10 cellular contexts compared by ENCODE assay signal in genomic region chr3:31106912-31107311, GRCh38.
A peak's percentile ranks its signal among the peaks of the same experiment; 100 is the strongest.
DNase-seq lines count a peak whose midpoint lies in the region; ATAC-seq and TF ChIP-seq lines count a peak whose summit lies in the region.
"Had no signal": no experiment of that assay in that cellular context is flagged by ENCODE, and none has a peak within 500 bp of the region (broad histone marks: within the 10 kb centered on the region; RNA-seq: fewer than 3 reads in every experiment).

No MANE protein-coding gene starts in this region.

- ATAC-seq in DND-41 (ENCODE audit: insufficient read depth, low read depth) (peak; percentile 44), GM19043 (IDR thresholded peaks at IDR 0.05; ENCODE audit: low read depth, unreplicated experiment) (peak; percentile 96), HG02840 (IDR thresholded peaks at IDR 0.05; ENCODE audit: low FRiP score, unreplicated experiment) (peak; percentile 55), natural killer cell (no peak), left cardiac atrium (no peak)

- TF ChIP-seq CTCF in DND-41 (IDR thresholded peaks at IDR 0.05; ENCODE audit: borderline replicate concordance, extremely low read depth, low read length, poor library complexity, severe bottlenecking) (no peak), natural killer cell (IDR thresholded peaks at IDR 0.05) (no peak)

- no peak overlapping the region for H3K27ac ChIP-seq in DND-41 (ENCODE audit: low read length)
- H3K27ac ChIP-seq: colonic mucosa had no signal

- H4K20me1 ChIP-seq in DND-41 (ENCODE audit: insufficient read depth, low read length), result no peaks in the 10 kb centered on the region

- no peaks in the 10 kb centered on the region for H3K79me2 ChIP-seq in DND-41 (ENCODE audit: insufficient read depth, low read length)

- no peak overlapping the region for H3K9ac ChIP-seq in DND-41 (ENCODE audit: low read depth, low read length)

- H3K36me3 Mint-ChIP-seq in natural killer cell, result no peaks in the 10 kb centered on the region

- H3K9me3 Mint-ChIP-seq in natural killer cell, result no peaks in the 10 kb centered on the region

- peaks cover 11% of the 10 kb centered on the region for H3K4me1 ChIP-seq in DND-41 (ENCODE audit: insufficient read depth, low read length)
- H3K4me1 ChIP-seq: colonic mucosa had no signal

- H3K4me3 ChIP-seq in DND-41 (ENCODE audit: low read depth in 1 of 2, low read length in 2 of 2), result no peak overlapping the region
- H3K4me3 ChIP-seq: colonic mucosa had no signal

- H3K4me2 ChIP-seq in DND-41 (ENCODE audit: insufficient read depth, low read length), result no peak overlapping the region

- no peak overlapping the region for H3K27ac Mint-ChIP-seq in natural killer cell

- no peaks in the 10 kb centered on the region for H3K27me3 Mint-ChIP-seq in natural killer cell (ENCODE audit: low read depth in 2 of 2)

- H3K36me3 ChIP-seq in DND-41 (ENCODE audit: insufficient read depth, low read length), result no peaks in the 10 kb centered on the region
- H3K36me3 ChIP-seq: colonic mucosa had no signal

- H3K4me1 Mint-ChIP-seq in natural killer cell, result no peaks in the 10 kb centered on the region
- H3K4me1 Mint-ChIP-seq: neural crest cell had no signal

- no peak overlapping the region for H2AFZ ChIP-seq in DND-41 (ENCODE audit: low read depth, low read length)

- H3K9me3 ChIP-seq in DND-41 (ENCODE audit: insufficient read depth, low read length, severe bottlenecking), result no peaks in the 10 kb centered on the region
- H3K9me3 ChIP-seq: colonic mucosa had no signal

- no peaks in the 10 kb centered on the region for H3K27me3 ChIP-seq in DND-41 (ENCODE audit: insufficient read depth, low read length, poor library complexity)
- H3K27me3 ChIP-seq: colonic mucosa had no signal

- intact Hi-C loops in natural killer cell (cut with micrococcal nuclease), result no loop called here
- intact Hi-C loops in left cardiac atrium (cut with DNase I), result no loop called here

- DNase-seq in DND-41 (no peak), NCI-H69 (lab: John Stamatoyannopoulos, UW) (peak; percentile 23), NCI-H226 (no peak), natural killer cell (no peak), NCI-H2171 (lab: John Stamatoyannopoulos, UW) (no peak), left cardiac atrium (no peak)
- DNase-seq: colonic mucosa had no signal

- H3K4me3 Mint-ChIP-seq in natural killer cell, result no peak overlapping the region
- H3K4me3 Mint-ChIP-seq: neural crest cell had no signal

Comparison
In these comparisons a context has a peak if more than half of its experiments do, and no peak if none do; other contexts are left out.
1. ATAC-seq: peak in DND-41 (single experiment), GM19043 (single experiment) and HG02840 (single experiment); none in natural killer cell (0 of 3) and left cardiac atrium (0 of 2).